In the genomic region with DNA sequence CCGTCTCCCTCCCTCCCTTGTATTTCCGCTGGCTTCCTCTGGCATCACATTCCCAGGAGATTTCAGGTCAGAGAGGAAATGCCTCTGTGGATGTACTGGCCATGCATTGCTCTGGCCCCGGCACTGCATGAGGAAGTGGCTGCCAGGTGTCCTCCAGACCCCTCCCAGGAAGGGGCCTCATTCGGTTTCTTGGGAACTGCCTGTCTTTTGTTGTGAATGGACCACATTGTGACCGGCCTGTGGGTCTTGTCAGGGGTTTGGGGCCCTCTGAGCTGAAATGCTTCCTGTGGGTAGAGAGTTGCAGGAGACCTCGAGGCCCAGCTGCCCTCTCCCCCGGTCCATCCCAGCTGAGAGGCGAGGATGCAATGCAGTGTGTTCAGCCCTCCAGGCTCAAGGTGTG, we compare ENCODE assay signal across 10 cellular contexts. TPM values are rescaled to one million over a fixed set of nuclear protein-coding genes. Genes with fewer than 3 reads are reported as not detected.
DNase-seq lines count a peak whose midpoint lies in the region; ATAC-seq and TF ChIP-seq lines count a peak whose summit lies in the region.
"Had no signal": no experiment of that assay in that cellular context is flagged by ENCODE, and none has a peak within 500 bp of the region (broad histone marks: within the 10 kb centered on the region; RNA-seq: fewer than 3 reads in every experiment).

No MANE protein-coding gene starts in this region.

- peaks cover 19% of the 10 kb centered on the region for H3K4me1 Mint-ChIP-seq in activated T-cell treated with anti-CD3 and anti-CD28 coated beads, Interleukin-2, amount 50 U/mL, for 24 hours (ENCODE audit: low read depth)
- H3K4me1 Mint-ChIP-seq in activated T-cell treated with anti-CD3 and anti-CD28 coated beads, Interleukin-2, amount 50 U/mL, for 72 hours (ENCODE audit: low read depth) = peaks cover 34% of the 10 kb centered on the region
- peaks cover 36% of the 10 kb centered on the region for H3K4me1 Mint-ChIP-seq in MCF 10A (ENCODE audit: insufficient read depth, unreplicated experiment)

- CTCF ChIA-PET in MCF 10A (lab: Yijun Ruan, JAX) = interaction anchor here (3.6 kb wide), 1 partner anchor 26 kb away, joined by 16 read pairs; no protein-coding TSS in a partner anchor

- WGBS in hepatocyte (ENCODE audit: low lambda C conversion rate, missing lambda C conversion rate) = 74% methylated on average over 8 of the region's 8 CpGs
- 30 to 45% (median 37%) methylated on average over 5 to 8 of the region's 8 CpGs for WGBS in spleen, 5 donors

- intact Hi-C loops in spleen (cut with DNase I; ENCODE audit: low total_unique reads) = no loop called here
- intact Hi-C loops in MCF 10A (cut with micrococcal nuclease) = no loop called here

- TF ChIP-seq POLR2A in spleen (IDR thresholded peaks at IDR 0.05) = no peak

- H3K79me2 ChIP-seq in hepatocyte = no peaks in the 10 kb centered on the region

- no peak overlapping the region for H3K4me3 Mint-ChIP-seq in activated T-cell treated with anti-CD3 and anti-CD28 coated beads, Interleukin-2, amount 50 U/mL, for 24 hours
- H3K4me3 Mint-ChIP-seq in activated T-cell treated with anti-CD3 and anti-CD28 coated beads, Interleukin-2, amount 50 U/mL, for 72 hours = no peak overlapping the region
- H3K4me3 Mint-ChIP-seq in MCF 10A (ENCODE audit: unreplicated experiment) = no peak overlapping the region

- no peak for TF ChIP-seq CTCF in hepatocyte (IDR thresholded peaks at IDR 0.05; ENCODE audit: poor library complexity)
- TF ChIP-seq CTCF in spleen (IDR thresholded peaks at IDR 0.05 in 8 of 11, conservative IDR thresholded peaks at IDR 0.05 in 3 of 11) = no peak
- no peak for TF ChIP-seq CTCF in MCF 10A (IDR thresholded peaks at IDR 0.05; ENCODE audit: unreplicated experiment)

- POLR2A ChIA-PET in MCF 10A (lab: Yijun Ruan, JAX) = interaction anchor here (0.8 kb wide), 1 partner anchor 17 kb away, joined by 3 read pairs; no protein-coding TSS in a partner anchor

- H3K4me1 ChIP-seq in hepatocyte (ENCODE audit: insufficient read depth) = peaks cover 32% of the 10 kb centered on the region
- peaks cover 15 to 96% (median 50%) of the 10 kb centered on the region in 6 donors for H3K4me1 ChIP-seq in spleen

- H3K27me3 Mint-ChIP-seq in activated T-cell treated with anti-CD3 and anti-CD28 coated beads, Interleukin-2, amount 50 U/mL, for 24 hours = no peaks in the 10 kb centered on the region
- no peaks in the 10 kb centered on the region for H3K27me3 Mint-ChIP-seq in activated T-cell treated with anti-CD3 and anti-CD28 coated beads, Interleukin-2, amount 50 U/mL, for 72 hours (ENCODE audit: low read depth)
- H3K27me3 Mint-ChIP-seq in MCF 10A (ENCODE audit: insufficient read depth, unreplicated experiment) = no peaks in the 10 kb centered on the region

- no peaks in the 10 kb centered on the region for H3K9me3 ChIP-seq in hepatocyte (ENCODE audit: low read depth)
- no peaks in the 10 kb centered on the region for H3K9me3 ChIP-seq in spleen

- H3K27me3 ChIP-seq in hepatocyte (no peaks in the 10 kb centered on the region), spleen (replicated peaks in 1 of 7) (no peaks in the 10 kb centered on the region)

- no peaks in the 10 kb centered on the region for H3K9me2 ChIP-seq in hepatocyte (replicated peaks; ENCODE audit: insufficient read depth)

- peaks cover 75% of the 10 kb centered on the region for H3K36me3 Mint-ChIP-seq in activated T-cell treated with anti-CD3 and anti-CD28 coated beads, Interleukin-2, amount 50 U/mL, for 24 hours (ENCODE audit: low read depth)
- peaks cover 4 to 6% of the 10 kb centered on the region in 2 donors for H3K36me3 Mint-ChIP-seq in activated T-cell treated with anti-CD3 and anti-CD28 coated beads, Interleukin-2, amount 50 U/mL, for 72 hours (ENCODE audit: insufficient read depth in 2 of 2)
- peaks cover 18% of the 10 kb centered on the region for H3K36me3 Mint-ChIP-seq in MCF 10A (ENCODE audit: insufficient read depth, unreplicated experiment)

- no peak overlapping the region for H3K4me2 ChIP-seq in hepatocyte

- BruUV-seq in MCF 10A (replicated peaks; lab: Mats Ljungman, UMichigan) = no TSS peak

- no peak for DNase-seq in activated T-cell treated with anti-CD3 and anti-CD28 coated beads, Interleukin-2, amount 50 U/mL, for 24 hours
- no peak for DNase-seq in activated T-cell treated with anti-CD3 and anti-CD28 coated beads, Interleukin-2, amount 50 U/mL, for 72 hours
- DNase-seq in NOMO-1 treated with DMSO at 0.1 percent for 48 hours (lab: John Stamatoyannopoulos, UW; ENCODE audit: unreplicated experiment) (peak; percentile 28), hepatocyte (ENCODE audit: low spot score) (no peak), spleen (peak; percentile 79), MCF 10A (ENCODE audit: unreplicated experiment) (no peak), NCI-H510A (lab: John Stamatoyannopoulos, UW) (no peak), SK-N-DZ (ENCODE audit: low spot score) (no peak)
- DNase-seq: NCI-H1092, NCI-H526 treated with DMSO at 0.1 percent for 48 hours had no signal

- H3K36me3 ChIP-seq in hepatocyte (replicated peaks; ENCODE audit: insufficient read depth, low read depth) (no peaks in the 10 kb centered on the region), spleen (peaks cover 0 to 91% (median 38%) of the 10 kb centered on the region in 6 donors)

- H3K27ac ChIP-seq in hepatocyte (peak overlapping the region; percentile 9), spleen (peak overlapping the region in 7 of 8 donors; percentile 23 to 70 (median 63))

- no peaks in the 10 kb centered on the region for H3K9me3 Mint-ChIP-seq in activated T-cell treated with anti-CD3 and anti-CD28 coated beads, Interleukin-2, amount 50 U/mL, for 24 hours
- H3K9me3 Mint-ChIP-seq in activated T-cell treated with anti-CD3 and anti-CD28 coated beads, Interleukin-2, amount 50 U/mL, for 72 hours = no peaks in the 10 kb centered on the region
- H3K9me3 Mint-ChIP-seq in MCF 10A (ENCODE audit: unreplicated experiment) = no peaks in the 10 kb centered on the region

- no peak for ATAC-seq in activated T-cell treated with anti-CD3 and anti-CD28 coated beads, Interleukin-2, amount 50 U/mL, for 72 hours (replicated peaks in 1 of 2)

- H4K20me1 ChIP-seq in hepatocyte (ENCODE audit: insufficient read depth, poor library complexity, severe bottlenecking) = no peaks in the 10 kb centered on the region

- H3K27ac Mint-ChIP-seq in activated T-cell treated with anti-CD3 and anti-CD28 coated beads, Interleukin-2, amount 50 U/mL, for 24 hours = peak overlapping the region; percentile 39
- H3K27ac Mint-ChIP-seq in activated T-cell treated with anti-CD3 and anti-CD28 coated beads, Interleukin-2, amount 50 U/mL, for 72 hours = no peak overlapping the region
- no peak overlapping the region for H3K27ac Mint-ChIP-seq in MCF 10A (ENCODE audit: low read depth, unreplicated experiment)

- H3K4me3 ChIP-seq in hepatocyte (no peak overlapping the region), spleen (no peak overlapping the region)

- no peak overlapping the region for H2AFZ ChIP-seq in hepatocyte

RNA-seq across cellular contexts. Expression of gene ST3GAL4, which starts 18.8 kb away (rescaled TPM):
- 10 to 100 TPM; 10.9 to 12.1 TPM for total RNA-seq in activated T-cell treated with anti-CD3 and anti-CD28 coated beads, Interleukin-2, amount 50 U/mL, for 72 hours
- 25.2 and 31.5 TPM in 2 replicates for total RNA-seq in hepatocyte
- 31.0 and 33.5 TPM in 2 replicates for polyA plus RNA-seq in hepatocyte
- 100 to 1,000 TPM in 1 of 7 donors, 10 to 100 TPM in 6; 41.2 to 102 (median 53.0) TPM for total RNA-seq in spleen
- polyA plus RNA-seq in spleen = 10 to 100 TPM; 12.8 to 25.0 (median 22.4) TPM
- 12.3 and 15.3 TPM in 2 replicates for total RNA-seq in MCF 10A (2022)
- polyA plus RNA-seq in SK-N-DZ (2014; cell fraction: cytosol; rRNA removed) = 10.9 and 11.7 TPM in 2 replicates
- polyA plus RNA-seq in SK-N-DZ (2014; cell fraction: nucleus; rRNA removed) = 12.8 and 13.0 TPM in 2 replicates

RNA-seq across cellular contexts. Expression of gene DCPS, which starts 32.8 kb away (rescaled TPM):
- total RNA-seq in activated T-cell treated with anti-CD3 and anti-CD28 coated beads, Interleukin-2, amount 50 U/mL, for 72 hours = 10 to 100 TPM; 33.9 to 37.7 TPM
- total RNA-seq in hepatocyte (6.5 and 6.9 TPM in 2 replicates), spleen (10 to 100 TPM; 17.4 to 30.8 (median 21.1) TPM), MCF 10A (2022) (29.6 and 33.7 TPM in 2 replicates)
- polyA plus RNA-seq in hepatocyte (16.8 and 25.6 TPM in 2 replicates), spleen (10 to 100 TPM; 23.9 to 35.2 (median 30.4) TPM)
- polyA plus RNA-seq in SK-N-DZ (2014; cell fraction: cytosol; rRNA removed) = 13.7 and 17.4 TPM in 2 replicates
- 6.0 and 10.6 TPM in 2 replicates for polyA plus RNA-seq in SK-N-DZ (2014; cell fraction: nucleus; rRNA removed)

RNA-seq across cellular contexts. Expression of gene TIRAP, which starts 53.8 kb away (rescaled TPM):
- 10 to 100 TPM; 14.0 to 15.2 TPM for total RNA-seq in activated T-cell treated with anti-CD3 and anti-CD28 coated beads, Interleukin-2, amount 50 U/mL, for 72 hours
- total RNA-seq in hepatocyte = 5.3 and 7.5 TPM in 2 replicates
- 3.2 and 6.4 TPM in 2 replicates for polyA plus RNA-seq in hepatocyte
- total RNA-seq in spleen = 10 to 100 TPM; 15.4 to 23.5 (median 18.5) TPM
- 1 to 10 TPM; 2.6 to 7.3 (median 3.0) TPM for polyA plus RNA-seq in spleen
- total RNA-seq in MCF 10A (2022) = 11.9 and 14.0 TPM in 2 replicates
- 1.4 and 2.6 TPM in 2 replicates for polyA plus RNA-seq in SK-N-DZ (2014; cell fraction: cytosol; rRNA removed)
- 0.85 and 3.2 TPM in 2 replicates for polyA plus RNA-seq in SK-N-DZ (2014; cell fraction: nucleus; rRNA removed)

Comparison
In these comparisons a context has a peak if more than half of its experiments do, and no peak if none do; other contexts are left out.
1. DNase-seq: peak in NOMO-1 treated with DMSO at 0.1 percent for 48 hours (single experiment) and spleen (single experiment); none in activated T-cell treated with anti-CD3 and anti-CD28 coated beads, Interleukin-2, amount 50 U/mL, for 24 hours (single experiment), activated T-cell treated with anti-CD3 and anti-CD28 coated beads, Interleukin-2, amount 50 U/mL, for 72 hours (0 of 2), hepatocyte (single experiment), MCF 10A (single experiment), NCI-H510A (single experiment) and SK-N-DZ (single experiment).